In the genomic region with DNA sequence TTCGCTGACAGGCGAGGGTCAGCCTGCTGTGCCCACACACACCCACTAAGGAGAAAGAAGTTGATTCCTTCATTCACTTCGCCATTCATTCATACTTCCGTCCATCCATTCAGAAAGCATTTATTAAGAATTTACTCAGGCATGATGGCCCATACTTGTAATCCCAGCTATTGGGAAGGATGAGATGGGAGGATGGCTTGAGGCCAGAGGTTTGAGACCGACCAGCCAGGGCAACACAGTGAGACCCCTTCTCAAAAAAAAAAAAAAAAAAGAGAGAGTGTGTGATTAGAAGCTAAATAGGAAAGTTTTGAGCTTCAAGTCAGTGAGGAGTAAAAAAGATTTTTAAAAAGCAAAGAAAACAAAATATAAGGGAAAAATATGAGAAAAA, we compare ENCODE assay signal across 25 cellular contexts. TPM values are rescaled to one million over a fixed set of nuclear protein-coding genes. Genes with fewer than 3 reads are reported as not detected.
DNase-seq lines count a peak whose midpoint lies in the region; ATAC-seq and TF ChIP-seq lines count a peak whose summit lies in the region.
"Had no signal": no experiment of that assay in that cellular context is flagged by ENCODE, and none has a peak within 500 bp of the region (broad histone marks: within the 10 kb centered on the region; RNA-seq: fewer than 3 reads in every experiment).

No MANE protein-coding gene starts in this region.

- TF ChIP-seq CTCF in cardiac muscle cell (IDR thresholded peaks at IDR 0.05; ENCODE audit: low read depth, low read length) (no peak), osteocyte (IDR thresholded peaks at IDR 0.05) (no peak)

- peak overlapping the region; percentile 34 for H3K27ac ChIP-seq in cardiac muscle cell
- H3K27ac ChIP-seq: BLaER1, HL-60 had no signal

- peaks cover 18% of the 10 kb centered on the region for H3K4me1 Mint-ChIP-seq in T-helper 17 cell
- no peaks in the 10 kb centered on the region for H3K4me1 Mint-ChIP-seq in osteocyte (ENCODE audit: unreplicated experiment)
- peaks cover 18% of the 10 kb centered on the region for H3K4me1 Mint-ChIP-seq in activated naive CD4-positive, alpha-beta T cell treated with anti-CD3 and anti-CD28 coated beads, Interleukin-2, amount 10 ng/mL, durations not matched to agents 7 days and 5 days

- H3K4me3 Mint-ChIP-seq in T-helper 17 cell (no peak overlapping the region), osteocyte (ENCODE audit: unreplicated experiment) (no peak overlapping the region)
- H3K4me3 Mint-ChIP-seq in activated naive CD4-positive, alpha-beta T cell treated with anti-CD3 and anti-CD28 coated beads, Interleukin-2, amount 10 ng/mL, durations not matched to agents 7 days and 5 days, result no peak overlapping the region
- H3K4me3 Mint-ChIP-seq: CD8-positive, alpha-beta T cell had no signal

- H3K27me3 Mint-ChIP-seq in T-helper 17 cell (peaks cover 11% of the 10 kb centered on the region), osteocyte (ENCODE audit: unreplicated experiment) (no peaks in the 10 kb centered on the region)
- peaks cover 21% of the 10 kb centered on the region for H3K27me3 Mint-ChIP-seq in activated naive CD4-positive, alpha-beta T cell treated with anti-CD3 and anti-CD28 coated beads, Interleukin-2, amount 10 ng/mL, durations not matched to agents 7 days and 5 days

- H3K36me3 Mint-ChIP-seq in T-helper 17 cell (ENCODE audit: low read depth) (peaks cover 6% of the 10 kb centered on the region), osteocyte (ENCODE audit: unreplicated experiment) (peaks cover 15% of the 10 kb centered on the region)
- H3K36me3 Mint-ChIP-seq in activated naive CD4-positive, alpha-beta T cell treated with anti-CD3 and anti-CD28 coated beads, Interleukin-2, amount 10 ng/mL, durations not matched to agents 7 days and 5 days, result peaks cover 13% of the 10 kb centered on the region

- intact Hi-C loops in left cardiac atrium (cut with DNase I), result no loop called here

- H3K9me3 Mint-ChIP-seq in osteocyte (ENCODE audit: unreplicated experiment), result no peaks in the 10 kb centered on the region
- no peaks in the 10 kb centered on the region for H3K9me3 Mint-ChIP-seq in activated naive CD4-positive, alpha-beta T cell treated with anti-CD3 and anti-CD28 coated beads, Interleukin-2, amount 10 ng/mL, durations not matched to agents 7 days and 5 days
- H3K9me3 Mint-ChIP-seq: CD8-positive, alpha-beta T cell had no signal

- H3K4me3 ChIP-seq in cardiac muscle cell, result no peak overlapping the region
- H3K4me3 ChIP-seq: BLaER1, GM12878, HAP-1 had no signal

- H3K4me1 ChIP-seq in cardiac muscle cell (ENCODE audit: low read depth), result no peaks in the 10 kb centered on the region
- H3K4me1 ChIP-seq: HAP-1 had no signal

- CTCF ChIA-PET in activated naive CD4-positive, alpha-beta T cell treated with anti-CD3 and anti-CD28 coated beads, Interleukin-2, amount 10 ng/mL, durations not matched to agents 7 days and 5 days (lab: Charles Lee), result interaction anchor here (0.8 to 1.9 kb wide), 5 partner anchors 17 to 241 kb away, joined by 3 to 4 read pairs (median 4); a partner anchor contains a TSS

- H3K27ac Mint-ChIP-seq in T-helper 17 cell (peak overlapping the region; percentile 37), osteocyte (ENCODE audit: unreplicated experiment) (peak overlapping the region; percentile 10)
- no peak overlapping the region for H3K27ac Mint-ChIP-seq in activated naive CD4-positive, alpha-beta T cell treated with anti-CD3 and anti-CD28 coated beads, Interleukin-2, amount 10 ng/mL, durations not matched to agents 7 days and 5 days
- H3K27ac Mint-ChIP-seq: CD8-positive, alpha-beta T cell had no signal

- H3K36me3 ChIP-seq in cardiac muscle cell, result peaks cover 24% of the 10 kb centered on the region

- no peaks in the 10 kb centered on the region for H3K9me3 ChIP-seq in cardiac muscle cell (ENCODE audit: low read depth)
- H3K9me3 ChIP-seq in T-helper 17 cell (ENCODE audit: control insufficient read depth, low read length, poor library complexity, severe bottlenecking), result no peaks in the 10 kb centered on the region
- H3K9me3 ChIP-seq: BLaER1, HAP-1 had no signal

- peaks cover 16% of the 10 kb centered on the region for H3K27me3 ChIP-seq in cardiac muscle cell

- ATAC-seq in left cardiac atrium (no peak), T-helper 17 cell (no peak)
- ATAC-seq: CD8-positive, alpha-beta T cell; GM12878 had no signal

- no peak for DNase-seq in cardiac muscle cell (ENCODE audit: low read depth in 1 of 2, low spot score in 1 of 2)
- DNase-seq in left cardiac atrium, result no peak
- DNase-seq in T-helper 17 cell, result no peak
- DNase-seq in osteocyte (ENCODE audit: extremely low spot score, unreplicated experiment), result no peak
- no peak for DNase-seq in activated naive CD4-positive, alpha-beta T cell treated with anti-CD3 and anti-CD28 coated beads, Interleukin-2, amount 10 ng/mL, durations not matched to agents 7 days and 5 days
- no peak for DNase-seq in COLO829 (ENCODE audit: low spot score)
- DNase-seq in NCI-H82 (lab: John Stamatoyannopoulos, UW), result no peak
- DNase-seq: 8988T; CD8-positive, alpha-beta T cell; COR-L47; DMS 273 treated with DMSO at 0.1 percent for 48 hours; DMS53; DND-41; EL; IMR-90 had no signal

RNA-seq across cellular contexts. Expression of a gene that starts 8.7 kb away (rescaled TPM):
- total RNA-seq in cardiac muscle cell, result 67.9 and 84.2 TPM in 2 replicates
- 69.1 and 94.3 TPM in 2 replicates for polyA plus RNA-seq in cardiac muscle cell
- 10 to 100 TPM; 27.6 to 48.0 TPM for total RNA-seq in left cardiac atrium
- 10 to 100 TPM; 33.1 to 36.8 TPM for total RNA-seq in T-helper 17 cell
- total RNA-seq in osteocyte, result 38.6 and 40.5 TPM in 2 replicates

RNA-seq across cellular contexts. Expression of a gene that starts 9.8 kb away (rescaled TPM):
- total RNA-seq in cardiac muscle cell (151 and 184 TPM in 2 replicates), left cardiac atrium (100 to 1,000 TPM in 1 of 2 donors, 10 to 100 TPM in 1; 92.7 to 120 TPM), T-helper 17 cell (10 to 100 TPM; 50.3 to 51.0 TPM), osteocyte (65.6 and 69.9 TPM in 2 replicates)
- polyA plus RNA-seq in cardiac muscle cell, result 194 and 242 TPM in 2 replicates

RNA-seq across cellular contexts. Expression of a gene that starts 17.0 kb away (rescaled TPM):
- total RNA-seq in cardiac muscle cell (6.2 and 12.8 TPM in 2 replicates), left cardiac atrium (1 to 10 TPM in 1 of 2 donors, under 1 TPM in 1; 0.63 to 1.4 TPM), T-helper 17 cell (1 to 10 TPM in 1 of 2 donors, under 1 TPM in 1; 0.63 to 1.3 TPM), osteocyte (0.24 and 0.73 TPM in 2 replicates)
- polyA plus RNA-seq in cardiac muscle cell, result 4.7 and 6.4 TPM in 2 replicates
- total RNA-seq: IMR-90 had no signal
- polyA plus RNA-seq: CD14-positive monocyte had no signal

RNA-seq across cellular contexts. Expression of a gene that starts 18.7 kb away (rescaled TPM):
- total RNA-seq in cardiac muscle cell (51.6 and 246 TPM in 2 replicates), left cardiac atrium (100 to 1,000 TPM in 1 of 2 donors, 10 to 100 TPM in 1; 58.3 to 325 TPM), T-helper 17 cell (under 1 TPM; 0.52 to 0.67 TPM), osteocyte (0.26 and 0.89 TPM in 2 replicates)
- 73.8 and 318 TPM in 2 replicates for polyA plus RNA-seq in cardiac muscle cell
- total RNA-seq: G401, H4, HT1080 had no signal

RNA-seq across cellular contexts. Expression of a gene that starts 25.4 kb away (rescaled TPM):
- total RNA-seq in cardiac muscle cell (0.07 and 4.4 TPM in 2 replicates), left cardiac atrium (under 1 TPM; 0.39 to 0.47 TPM), T-helper 17 cell (not detected), osteocyte (not detected in 2 replicates)
- not detected in 2 replicates for polyA plus RNA-seq in cardiac muscle cell
- total RNA-seq: A673; CD8-positive, alpha-beta T cell; G401; GM12878; H4; HT1080; IMR-90 had no signal
- polyA plus RNA-seq: AG04450, CD14-positive monocyte, IMR-90 had no signal
